ENCODE assay signal across 1 cellular context in the genomic region with DNA sequence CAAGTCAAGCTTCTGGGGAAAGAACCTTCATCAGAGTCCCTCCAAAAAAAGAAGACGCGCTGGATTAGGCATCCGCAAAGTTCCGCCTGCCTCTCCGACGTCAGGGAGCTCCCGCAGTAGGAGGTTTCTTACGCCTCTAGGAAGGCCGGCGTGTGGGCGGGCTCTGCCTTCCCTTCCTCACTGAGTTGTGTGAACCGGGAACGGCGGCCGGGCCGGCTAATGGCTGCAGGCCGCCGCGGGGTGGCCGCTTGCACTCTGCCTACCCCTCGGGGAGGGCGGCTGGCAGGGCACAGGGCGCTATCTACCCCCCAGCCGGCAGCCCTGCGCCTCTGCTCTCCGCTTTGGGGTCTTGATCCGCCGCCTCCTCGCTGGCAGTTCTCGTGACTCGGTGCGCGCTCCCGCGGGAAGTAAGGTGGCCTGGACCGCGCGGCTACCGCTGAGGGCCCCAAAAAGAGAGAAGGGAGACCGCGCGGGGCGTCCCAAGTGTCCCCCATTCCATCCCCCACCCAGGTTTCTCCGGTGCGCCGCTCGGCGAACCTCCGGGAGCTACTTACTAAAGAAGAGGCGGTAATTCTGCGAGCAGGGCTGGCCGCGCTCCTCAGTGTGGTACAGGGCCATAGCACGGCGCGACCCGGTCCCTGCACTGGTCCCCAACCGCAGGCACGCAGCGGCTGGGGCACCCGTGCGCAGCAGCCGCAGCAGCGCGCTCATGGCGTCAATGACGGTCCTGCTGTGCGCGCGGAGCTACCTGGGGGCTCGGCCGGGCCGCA.
A peak's percentile ranks its signal among the peaks of the same experiment; 100 is the strongest.
TF ChIP-seq lines count a peak whose summit lies in the region.

A gene (minus strand): TSS at position 723 of the 770 bp plus-strand sequence. CDS start 12 bp downstream, at position 711.

TF ChIP-seq in HepG2, 621 proteins besides CTCF, POLR2A, EP300 and RAD21 (continued from another document and continues in another):
- TF ChIP-seq, protein P1, sequence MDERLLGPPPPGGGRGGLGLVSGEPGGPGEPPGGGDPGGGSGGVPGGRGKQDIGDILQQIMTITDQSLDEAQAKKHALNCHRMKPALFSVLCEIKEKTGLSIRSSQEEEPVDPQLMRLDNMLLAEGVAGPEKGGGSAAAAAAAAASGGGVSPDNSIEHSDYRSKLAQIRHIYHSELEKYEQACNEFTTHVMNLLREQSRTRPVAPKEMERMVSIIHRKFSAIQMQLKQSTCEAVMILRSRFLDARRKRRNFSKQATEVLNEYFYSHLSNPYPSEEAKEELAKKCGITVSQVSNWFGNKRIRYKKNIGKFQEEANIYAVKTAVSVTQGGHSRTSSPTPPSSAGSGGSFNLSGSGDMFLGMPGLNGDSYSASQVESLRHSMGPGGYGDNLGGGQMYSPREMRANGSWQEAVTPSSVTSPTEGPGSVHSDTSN (CRISPR knock-in tag; IDR thresholded peaks at IDR 0.05): no peak
- no peak for TF ChIP-seq ZNF652 (CRISPR knock-in tag; IDR thresholded peaks at IDR 0.05; ENCODE audit: borderline replicate concordance, low read depth)
- TF ChIP-seq NCOA2 (CRISPR knock-in tag; IDR thresholded peaks at IDR 0.05): no peak; the same call in 1 of the 2 replicates
- TF ChIP-seq YY1 (IDR thresholded peaks at IDR 0.05; ENCODE audit: insufficient read depth, insufficient replicate concordance, low read depth, low read length): peak; percentile 91
- no peak for TF ChIP-seq PPARG (CRISPR knock-in tag; conservative IDR thresholded peaks at IDR 0.05)
- TF ChIP-seq, protein P2, sequence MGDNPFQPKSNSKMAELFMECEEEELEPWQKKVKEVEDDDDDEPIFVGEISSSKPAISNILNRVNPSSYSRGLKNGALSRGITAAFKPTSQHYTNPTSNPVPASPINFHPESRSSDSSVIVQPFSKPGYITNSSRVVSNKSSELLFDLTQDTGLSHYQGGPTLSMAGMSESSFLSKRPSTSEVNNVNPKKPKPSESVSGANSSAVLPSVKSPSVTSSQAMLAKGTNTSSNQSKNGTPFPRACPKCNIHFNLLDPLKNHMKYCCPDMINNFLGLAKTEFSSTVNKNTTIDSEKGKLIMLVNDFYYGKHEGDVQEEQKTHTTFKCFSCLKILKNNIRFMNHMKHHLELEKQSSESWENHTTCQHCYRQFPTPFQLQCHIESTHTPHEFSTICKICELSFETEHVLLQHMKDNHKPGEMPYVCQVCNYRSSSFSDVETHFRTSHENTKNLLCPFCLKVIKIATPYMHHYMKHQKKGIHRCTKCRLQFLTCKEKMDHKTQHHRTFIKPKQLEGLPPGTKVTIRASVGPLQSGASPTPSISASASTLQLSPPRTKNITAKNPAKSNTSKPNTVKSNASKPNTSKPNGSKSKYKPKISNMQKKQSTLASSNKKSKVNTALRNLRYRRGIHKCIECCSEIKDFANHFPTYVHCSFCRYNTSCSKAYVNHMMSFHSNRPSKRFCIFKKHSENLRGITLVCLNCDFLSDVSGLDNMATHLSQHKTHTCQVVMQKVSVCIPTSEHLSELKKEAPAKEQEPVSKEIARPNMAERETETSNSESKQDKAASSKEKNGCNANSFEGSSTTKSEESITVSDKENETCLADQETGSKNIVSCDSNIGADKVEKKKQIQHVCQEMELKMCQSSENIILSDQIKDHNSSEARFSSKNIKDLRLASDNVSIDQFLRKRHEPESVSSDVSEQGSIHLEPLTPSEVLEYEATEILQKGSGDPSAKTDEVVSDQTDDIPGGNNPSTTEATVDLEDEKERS (CRISPR knock-in tag; IDR thresholded peaks at IDR 0.05): 0 out of 2 replicates have a peak, but pooled peaks have one; percentile 25
- TF ChIP-seq ZNF343 (CRISPR knock-in tag; IDR thresholded peaks at IDR 0.05): no peak
- peak; percentile 89 for TF ChIP-seq ASH2L (IDR thresholded peaks at IDR 0.05; ENCODE audit: insufficient read length, low read depth, low read length)
- TF ChIP-seq ZSCAN12 (CRISPR knock-in tag; IDR thresholded peaks at IDR 0.05): peak; percentile 42; the same call in 1 of the 2 replicates
- no peak for TF ChIP-seq ZKSCAN5 (CRISPR knock-in tag; IDR thresholded peaks at IDR 0.05)
- TF ChIP-seq CHD4 (IDR thresholded peaks at IDR 0.05; ENCODE audit: borderline replicate concordance, low read length): no peak
- TF ChIP-seq ZBTB21 (CRISPR knock-in tag; IDR thresholded peaks at IDR 0.05): peak; percentile 13; the same call in 1 of the 2 replicates
- TF ChIP-seq FOXK2 (IDR thresholded peaks at IDR 0.05): no peak
- no peak; the same call in 1 of the 2 replicates for TF ChIP-seq ZNF567 (CRISPR knock-in tag; IDR thresholded peaks at IDR 0.05; ENCODE audit: borderline replicate concordance)
- TF ChIP-seq RARA (CRISPR knock-in tag; IDR thresholded peaks at IDR 0.05): peak; percentile 29; the same call in 1 of the 2 replicates
- TF ChIP-seq ZNF282 (IDR thresholded peaks at IDR 0.05; ENCODE audit: partially characterized antibody): no peak
- TF ChIP-seq ZNF367 (CRISPR knock-in tag; IDR thresholded peaks at IDR 0.05; ENCODE audit: borderline replicate concordance): no peak
- TF ChIP-seq, protein P3, sequence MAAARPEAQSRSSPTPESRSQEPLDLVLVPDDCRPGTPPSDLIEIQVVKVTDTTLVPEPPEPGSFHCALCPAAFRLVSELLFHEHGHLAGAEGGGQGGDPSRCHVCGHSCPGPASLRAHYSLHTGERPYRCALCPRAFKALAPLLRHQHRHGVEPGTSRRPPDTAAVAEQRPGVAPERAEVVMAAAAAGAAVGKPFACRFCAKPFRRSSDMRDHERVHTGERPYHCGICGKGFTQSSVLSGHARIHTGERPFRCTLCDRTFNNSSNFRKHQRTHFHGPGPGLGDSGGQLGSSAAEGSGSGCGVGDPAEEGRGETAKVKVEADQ (CRISPR knock-in tag; IDR thresholded peaks at IDR 0.05; ENCODE audit: borderline replicate concordance): peak; percentile 90; the same call in 1 of the 2 replicates
- TF ChIP-seq SPEN (CRISPR knock-in tag; IDR thresholded peaks at IDR 0.05; ENCODE audit: low read depth): peak; percentile 80; the same call in 1 of the 2 replicates
- TF ChIP-seq, protein P4, sequence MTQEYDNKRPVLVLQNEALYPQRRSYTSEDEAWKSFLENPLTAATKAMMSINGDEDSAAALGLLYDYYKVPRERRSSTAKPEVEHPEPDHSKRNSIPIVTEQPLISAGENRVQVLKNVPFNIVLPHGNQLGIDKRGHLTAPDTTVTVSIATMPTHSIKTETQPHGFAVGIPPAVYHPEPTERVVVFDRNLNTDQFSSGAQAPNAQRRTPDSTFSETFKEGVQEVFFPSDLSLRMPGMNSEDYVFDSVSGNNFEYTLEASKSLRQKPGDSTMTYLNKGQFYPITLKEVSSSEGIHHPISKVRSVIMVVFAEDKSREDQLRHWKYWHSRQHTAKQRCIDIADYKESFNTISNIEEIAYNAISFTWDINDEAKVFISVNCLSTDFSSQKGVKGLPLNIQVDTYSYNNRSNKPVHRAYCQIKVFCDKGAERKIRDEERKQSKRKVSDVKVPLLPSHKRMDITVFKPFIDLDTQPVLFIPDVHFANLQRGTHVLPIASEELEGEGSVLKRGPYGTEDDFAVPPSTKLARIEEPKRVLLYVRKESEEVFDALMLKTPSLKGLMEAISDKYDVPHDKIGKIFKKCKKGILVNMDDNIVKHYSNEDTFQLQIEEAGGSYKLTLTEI (CRISPR knock-in tag; conservative IDR thresholded peaks at IDR 0.05): no peak
- TF ChIP-seq, protein P5, sequence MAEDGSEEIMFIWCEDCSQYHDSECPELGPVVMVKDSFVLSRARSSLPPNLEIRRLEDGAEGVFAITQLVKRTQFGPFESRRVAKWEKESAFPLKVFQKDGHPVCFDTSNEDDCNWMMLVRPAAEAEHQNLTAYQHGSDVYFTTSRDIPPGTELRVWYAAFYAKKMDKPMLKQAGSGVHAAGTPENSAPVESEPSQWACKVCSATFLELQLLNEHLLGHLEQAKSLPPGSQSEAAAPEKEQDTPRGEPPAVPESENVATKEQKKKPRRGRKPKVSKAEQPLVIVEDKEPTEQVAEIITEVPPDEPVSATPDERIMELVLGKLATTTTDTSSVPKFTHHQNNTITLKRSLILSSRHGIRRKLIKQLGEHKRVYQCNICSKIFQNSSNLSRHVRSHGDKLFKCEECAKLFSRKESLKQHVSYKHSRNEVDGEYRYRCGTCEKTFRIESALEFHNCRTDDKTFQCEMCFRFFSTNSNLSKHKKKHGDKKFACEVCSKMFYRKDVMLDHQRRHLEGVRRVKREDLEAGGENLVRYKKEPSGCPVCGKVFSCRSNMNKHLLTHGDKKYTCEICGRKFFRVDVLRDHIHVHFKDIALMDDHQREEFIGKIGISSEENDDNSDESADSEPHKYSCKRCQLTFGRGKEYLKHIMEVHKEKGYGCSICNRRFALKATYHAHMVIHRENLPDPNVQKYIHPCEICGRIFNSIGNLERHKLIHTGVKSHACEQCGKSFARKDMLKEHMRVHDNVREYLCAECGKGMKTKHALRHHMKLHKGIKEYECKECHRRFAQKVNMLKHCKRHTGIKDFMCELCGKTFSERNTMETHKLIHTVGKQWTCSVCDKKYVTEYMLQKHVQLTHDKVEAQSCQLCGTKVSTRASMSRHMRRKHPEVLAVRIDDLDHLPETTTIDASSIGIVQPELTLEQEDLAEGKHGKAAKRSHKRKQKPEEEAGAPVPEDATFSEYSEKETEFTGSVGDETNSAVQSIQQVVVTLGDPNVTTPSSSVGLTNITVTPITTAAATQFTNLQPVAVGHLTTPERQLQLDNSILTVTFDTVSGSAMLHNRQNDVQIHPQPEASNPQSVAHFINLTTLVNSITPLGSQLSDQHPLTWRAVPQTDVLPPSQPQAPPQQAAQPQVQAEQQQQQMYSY (CRISPR knock-in tag; IDR thresholded peaks at IDR 0.05): peak; percentile 74; the same call in 1 of the 2 replicates
- TF ChIP-seq, protein P6, sequence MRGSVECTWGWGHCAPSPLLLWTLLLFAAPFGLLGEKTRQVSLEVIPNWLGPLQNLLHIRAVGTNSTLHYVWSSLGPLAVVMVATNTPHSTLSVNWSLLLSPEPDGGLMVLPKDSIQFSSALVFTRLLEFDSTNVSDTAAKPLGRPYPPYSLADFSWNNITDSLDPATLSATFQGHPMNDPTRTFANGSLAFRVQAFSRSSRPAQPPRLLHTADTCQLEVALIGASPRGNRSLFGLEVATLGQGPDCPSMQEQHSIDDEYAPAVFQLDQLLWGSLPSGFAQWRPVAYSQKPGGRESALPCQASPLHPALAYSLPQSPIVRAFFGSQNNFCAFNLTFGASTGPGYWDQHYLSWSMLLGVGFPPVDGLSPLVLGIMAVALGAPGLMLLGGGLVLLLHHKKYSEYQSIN (CRISPR knock-in tag; IDR thresholded peaks at IDR 0.05; ENCODE audit: borderline replicate concordance): no peak
- peak; percentile 62 for TF ChIP-seq ZNF768 (CRISPR knock-in tag; IDR thresholded peaks at IDR 0.05)
- TF ChIP-seq ZBTB38 (CRISPR knock-in tag; IDR thresholded peaks at IDR 0.05): peak; percentile 69
- TF ChIP-seq NFATC3 (CRISPR knock-in tag; IDR thresholded peaks at IDR 0.05): no peak
- TF ChIP-seq EZH2 (conservative IDR thresholded peaks at IDR 0.05; ENCODE audit: low read depth, low read length): no peak
- TF ChIP-seq HIVEP1 (CRISPR knock-in tag; IDR thresholded peaks at IDR 0.05): peak; percentile 68
- TF ChIP-seq FOXA1 (IDR thresholded peaks at IDR 0.05): no peak
- no peak for TF ChIP-seq FOXA1 (CRISPR knock-in tag; IDR thresholded peaks at IDR 0.05)
- peak; percentile 61 for TF ChIP-seq RXRB (CRISPR knock-in tag; IDR thresholded peaks at IDR 0.05; ENCODE audit: borderline replicate concordance)
- TF ChIP-seq, protein P7, sequence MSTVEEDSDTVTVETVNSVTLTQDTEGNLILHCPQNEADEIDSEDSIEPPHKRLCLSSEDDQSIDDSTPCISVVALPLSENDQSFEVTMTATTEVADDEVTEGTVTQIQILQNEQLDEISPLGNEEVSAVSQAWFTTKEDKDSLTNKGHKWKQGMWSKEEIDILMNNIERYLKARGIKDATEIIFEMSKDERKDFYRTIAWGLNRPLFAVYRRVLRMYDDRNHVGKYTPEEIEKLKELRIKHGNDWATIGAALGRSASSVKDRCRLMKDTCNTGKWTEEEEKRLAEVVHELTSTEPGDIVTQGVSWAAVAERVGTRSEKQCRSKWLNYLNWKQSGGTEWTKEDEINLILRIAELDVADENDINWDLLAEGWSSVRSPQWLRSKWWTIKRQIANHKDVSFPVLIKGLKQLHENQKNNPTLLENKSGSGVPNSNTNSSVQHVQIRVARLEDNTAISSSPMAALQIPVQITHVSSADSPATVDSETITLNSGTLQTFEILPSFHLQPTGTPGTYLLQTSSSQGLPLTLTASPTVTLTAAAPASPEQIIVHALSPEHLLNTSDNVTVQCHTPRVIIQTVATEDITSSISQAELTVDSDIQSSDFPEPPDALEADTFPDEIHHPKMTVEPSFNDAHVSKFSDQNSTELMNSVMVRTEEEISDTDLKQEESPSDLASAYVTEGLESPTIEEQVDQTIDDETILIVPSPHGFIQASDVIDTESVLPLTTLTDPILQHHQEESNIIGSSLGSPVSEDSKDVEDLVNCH (CRISPR knock-in tag; IDR thresholded peaks at IDR 0.05): no peak
- TF ChIP-seq, protein P8, sequence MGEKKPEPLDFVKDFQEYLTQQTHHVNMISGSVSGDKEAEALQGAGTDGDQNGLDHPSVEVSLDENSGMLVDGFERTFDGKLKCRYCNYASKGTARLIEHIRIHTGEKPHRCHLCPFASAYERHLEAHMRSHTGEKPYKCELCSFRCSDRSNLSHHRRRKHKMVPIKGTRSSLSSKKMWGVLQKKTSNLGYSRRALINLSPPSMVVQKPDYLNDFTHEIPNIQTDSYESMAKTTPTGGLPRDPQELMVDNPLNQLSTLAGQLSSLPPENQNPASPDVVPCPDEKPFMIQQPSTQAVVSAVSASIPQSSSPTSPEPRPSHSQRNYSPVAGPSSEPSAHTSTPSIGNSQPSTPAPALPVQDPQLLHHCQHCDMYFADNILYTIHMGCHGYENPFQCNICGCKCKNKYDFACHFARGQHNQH (CRISPR knock-in tag; IDR thresholded peaks at IDR 0.05): peak; percentile 47
- TF ChIP-seq TEAD3 (CRISPR knock-in tag; optimal IDR thresholded peaks at IDR 0.05; ENCODE audit: borderline replicate concordance): peak; percentile 76
- TF ChIP-seq AHR (CRISPR knock-in tag; IDR thresholded peaks at IDR 0.05): no peak
- TF ChIP-seq, protein P9, sequence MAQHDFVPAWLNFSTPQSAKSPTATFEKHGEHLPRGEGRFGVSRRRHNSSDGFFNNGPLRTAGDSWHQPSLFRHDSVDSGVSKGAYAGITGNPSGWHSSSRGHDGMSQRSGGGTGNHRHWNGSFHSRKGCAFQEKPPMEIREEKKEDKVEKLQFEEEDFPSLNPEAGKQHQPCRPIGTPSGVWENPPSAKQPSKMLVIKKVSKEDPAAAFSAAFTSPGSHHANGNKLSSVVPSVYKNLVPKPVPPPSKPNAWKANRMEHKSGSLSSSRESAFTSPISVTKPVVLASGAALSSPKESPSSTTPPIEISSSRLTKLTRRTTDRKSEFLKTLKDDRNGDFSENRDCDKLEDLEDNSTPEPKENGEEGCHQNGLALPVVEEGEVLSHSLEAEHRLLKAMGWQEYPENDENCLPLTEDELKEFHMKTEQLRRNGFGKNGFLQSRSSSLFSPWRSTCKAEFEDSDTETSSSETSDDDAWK (CRISPR knock-in tag; IDR thresholded peaks at IDR 0.05): no peak
- TF ChIP-seq SNAI1 (CRISPR knock-in tag; IDR thresholded peaks at IDR 0.05; ENCODE audit: borderline replicate concordance): 0 out of 2 replicates have a peak, but pooled peaks have one; percentile 77
- TF ChIP-seq ELF3 (CRISPR knock-in tag; IDR thresholded peaks at IDR 0.05): peak; percentile 27; the same call in 1 of the 2 replicates
- no peak for TF ChIP-seq ZNF484 (CRISPR knock-in tag; IDR thresholded peaks at IDR 0.05; ENCODE audit: borderline replicate concordance, low read depth)
- TF ChIP-seq NR2F6 (IDR thresholded peaks at IDR 0.05): no peak
- TF ChIP-seq NR2F6 (CRISPR knock-in tag; IDR thresholded peaks at IDR 0.05): peak; percentile 28; the same call in 1 of the 2 replicates
- TF ChIP-seq, protein P10, sequence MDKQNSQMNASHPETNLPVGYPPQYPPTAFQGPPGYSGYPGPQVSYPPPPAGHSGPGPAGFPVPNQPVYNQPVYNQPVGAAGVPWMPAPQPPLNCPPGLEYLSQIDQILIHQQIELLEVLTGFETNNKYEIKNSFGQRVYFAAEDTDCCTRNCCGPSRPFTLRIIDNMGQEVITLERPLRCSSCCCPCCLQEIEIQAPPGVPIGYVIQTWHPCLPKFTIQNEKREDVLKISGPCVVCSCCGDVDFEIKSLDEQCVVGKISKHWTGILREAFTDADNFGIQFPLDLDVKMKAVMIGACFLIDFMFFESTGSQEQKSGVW (CRISPR knock-in tag; IDR thresholded peaks at IDR 0.05; ENCODE audit: borderline replicate concordance): no peak; the same call in 1 of the 2 replicates
